10 cellular contexts compared by ENCODE assay signal in the genomic region with DNA sequence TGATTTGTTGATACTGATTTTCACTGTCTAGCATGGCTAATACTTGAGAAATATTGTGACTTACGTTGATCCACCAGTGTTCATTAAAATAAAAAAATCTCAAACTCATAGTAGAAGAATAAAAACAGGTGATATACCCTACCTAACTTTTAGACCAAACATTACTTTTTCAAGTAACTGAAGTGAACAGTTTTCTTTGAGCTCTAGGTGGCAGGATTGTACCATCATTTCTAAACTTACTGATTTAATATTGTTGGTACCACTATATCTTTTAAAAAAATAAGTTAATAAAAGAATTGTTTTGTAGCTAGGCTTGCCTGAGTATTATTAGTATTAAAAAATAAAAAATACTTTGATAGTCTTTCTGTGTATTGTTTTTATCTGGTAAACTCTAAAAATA. TPM values are rescaled to one million over a fixed set of nuclear protein-coding genes. Genes with fewer than 3 reads are reported as not detected.
DNase-seq lines count a peak whose midpoint lies in the region; ATAC-seq, FAIRE-seq and TF ChIP-seq lines count a peak whose summit lies in the region.
"Had no signal": no experiment of that assay in that cellular context is flagged by ENCODE, and none has a peak within 500 bp of the region (broad histone marks: within the 10 kb centered on the region; RNA-seq: fewer than 3 reads in every experiment).

No MANE protein-coding gene starts in this region.

- ATAC-seq in HG03354 (IDR thresholded peaks at IDR 0.05; ENCODE audit: poor library complexity, severe bottlenecking, unreplicated experiment): no peak
- ATAC-seq: activated T-cell treated with anti-CD3 and anti-CD28 coated beads, Interleukin-2, amount 50 U/mL, for 72 hours had no signal

- H3K36me3 Mint-ChIP-seq in nephron (ENCODE audit: low read depth): peaks cover 62% of the 10 kb centered on the region

- H3K9me3 ChIP-seq in DOHH2 (ENCODE audit: control insufficient read depth, insufficient read depth, low read length): no peaks in the 10 kb centered on the region

- H3K4me2 ChIP-seq in DOHH2 (ENCODE audit: low read length): no peak overlapping the region

- peaks cover 66% of the 10 kb centered on the region for H3K36me3 ChIP-seq in DOHH2 (ENCODE audit: control insufficient read depth, low read length)
- H3K36me3 ChIP-seq in bronchial epithelial cell (ENCODE audit: control insufficient read depth, insufficient read depth, low read length): peaks cover 8% of the 10 kb centered on the region

- TF ChIP-seq CTCF in DOHH2 (IDR thresholded peaks at IDR 0.05; ENCODE audit: low read depth, low read length, poor library complexity, severe bottlenecking) (peak; percentile 28), bronchial epithelial cell (IDR thresholded peaks at IDR 0.05; ENCODE audit: insufficient read depth, low read length, severe bottlenecking) (no peak), nephron (IDR thresholded peaks at IDR 0.05; ENCODE audit: unreplicated experiment in 3 of 3) (peak; percentile 35 to 61 (median 45))

- 0 out of 2 replicates have a peak, but pooled peaks cover 2% of the 10 kb centered on the region for H3F3A ChIP-seq in DOHH2 (ENCODE audit: control insufficient read depth, insufficient read depth)

- H3K79me2 ChIP-seq in DOHH2 (ENCODE audit: control insufficient read depth, low read length): 0 out of 2 replicates have a peak, but pooled peaks cover 3% of the 10 kb centered on the region

- no peak for FAIRE-seq in bronchial epithelial cell (lab: Jason Lieb, UNC)

- no peaks in the 10 kb centered on the region for H3K9me3 Mint-ChIP-seq in nephron
- H3K9me3 Mint-ChIP-seq: activated T-cell treated with anti-CD3 and anti-CD28 coated beads, Interleukin-2, amount 50 U/mL, for 72 hours had no signal

- H3K9me2 ChIP-seq in DOHH2 (replicated peaks; ENCODE audit: control insufficient read depth, low read length): no peaks in the 10 kb centered on the region

- peak overlapping the region in 1 of 3 experiments; percentile 24 for H3K27ac Mint-ChIP-seq in nephron

- H3K4me1 ChIP-seq in DOHH2 (ENCODE audit: control insufficient read depth, low read length): no peaks in the 10 kb centered on the region

- peak; percentile 22 for DNase-seq in M059J (ENCODE audit: low read depth)
- DNase-seq in bronchial epithelial cell (ENCODE audit: low read depth): peak; percentile 17
- DNase-seq in NCI-H1930 (lab: John Stamatoyannopoulos, UW): no peak
- no peak for DNase-seq in foreskin melanocyte
- no peak for DNase-seq in NCI-H1105 (lab: John Stamatoyannopoulos, UW)
- DNase-seq: activated T-cell treated with anti-CD3 and anti-CD28 coated beads, Interleukin-2, amount 50 U/mL, for 72 hours; stimulated activated CD4-positive, alpha-beta T cell treated with anti-CD3 and anti-CD28 coated beads, Interleukin-12 subunit alpha, Interleukin-12 subunit beta, amount 100 ng/mL, for 4 hours had no signal

- H3K4me3 Mint-ChIP-seq in nephron: no peak overlapping the region
- H3K4me3 Mint-ChIP-seq: activated T-cell treated with anti-CD3 and anti-CD28 coated beads, Interleukin-2, amount 50 U/mL, for 72 hours had no signal

- H3K27ac ChIP-seq in DOHH2 (ENCODE audit: low read depth, low read length): no peak overlapping the region

- no peaks in the 10 kb centered on the region for H3K27me3 Mint-ChIP-seq in nephron (ENCODE audit: low read depth)

- no peaks in the 10 kb centered on the region for H3K4me1 Mint-ChIP-seq in nephron

- H3K27me3 ChIP-seq in DOHH2 (ENCODE audit: control insufficient read depth, low read length): no peaks in the 10 kb centered on the region
- H3K27me3 ChIP-seq in bronchial epithelial cell (ENCODE audit: control insufficient read depth, insufficient read depth, low read length): no peaks in the 10 kb centered on the region

- H4K20me1 ChIP-seq in DOHH2 (ENCODE audit: control insufficient read depth, insufficient read depth, low read depth, low read length): no peaks in the 10 kb centered on the region

- H3K4me3 ChIP-seq in DOHH2 (ENCODE audit: low read length) (no peak overlapping the region), bronchial epithelial cell (ENCODE audit: low read depth, low read length) (no peak overlapping the region)

RNA-seq across cellular contexts. Expression of a gene that starts 21.5 kb away (rescaled TPM):
- total RNA-seq in M059J (2014; rRNA removed; shearing (Covaris generic)): 16.0 and 17.6 TPM in 2 replicates
- total RNA-seq in bronchial epithelial cell: 15.3 and 21.0 TPM in 2 replicates

RNA-seq across cellular contexts. Expression of a gene that starts 38.1 kb away (rescaled TPM):
- 7.3 and 33.9 TPM in 2 replicates for total RNA-seq in M059J (2014; rRNA removed; shearing (Covaris generic))
- 5.0 and 10.1 TPM in 2 replicates for total RNA-seq in bronchial epithelial cell

RNA-seq across cellular contexts. Expression of a gene that starts 43.1 kb away (rescaled TPM):
- total RNA-seq in M059J (2014; rRNA removed; shearing (Covaris generic)): 0.10 TPM in 1 of 2 replicates, not detected in the other
- total RNA-seq in bronchial epithelial cell: not detected in 2 replicates

Comparison
In these comparisons a context has a peak if more than half of its experiments do, and no peak if none do; other contexts are left out.
1. DNase-seq: peak in M059J (single experiment) and bronchial epithelial cell (single experiment); none in NCI-H1930 (0 of 2), foreskin melanocyte (single experiment) and NCI-H1105 (single experiment).